Comparison of ENCODE assay signal across 8 cellular contexts in genomic region chr14:54509546-54510501, GRCh38. TPM values are rescaled to one million over a fixed set of nuclear protein-coding genes. Genes with fewer than 3 reads are reported as not detected.
A peak's percentile ranks its signal among the peaks of the same experiment; 100 is the strongest.
DNase-seq lines count a peak whose midpoint lies in the region; ATAC-seq and FAIRE-seq lines count a peak whose summit lies in the region.

TSS of gene CGRRF1 (plus strand) at chr14:54509906. CDS start at chr14:54509960, 54 bp downstream.

- H3K14ac ChIP-seq in mesenchymal stem cell (ENCODE audit: low read length in 2 of 2), result peak within 1 kb of the TSS in 1 of 2 experiments; percentile 86

- H4K91ac ChIP-seq in mesenchymal stem cell (ENCODE audit: low read length), result no peak within 1 kb of the TSS

- peak within 1 kb of the TSS; percentile 67 for H4K8ac ChIP-seq in mesenchymal stem cell (ENCODE audit: low read length)

- peak; percentile 91 for ATAC-seq in GM21367 (IDR thresholded peaks at IDR 0.05; ENCODE audit: unreplicated experiment)
- peak; percentile 91 for ATAC-seq in effector memory CD8-positive, alpha-beta T cell (replicated peaks)

- H2BK5ac ChIP-seq in mesenchymal stem cell (ENCODE audit: low read depth, low read length, poor library complexity, severe bottlenecking), result no peak within 1 kb of the TSS

- H3K36me3 Mint-ChIP-seq in effector memory CD8-positive, alpha-beta T cell (ENCODE audit: insufficient read depth), result peaks cover 11% of the 10 kb centered on the region

- peaks cover 12% of the 10 kb centered on the region for H3K79me1 ChIP-seq in mesenchymal stem cell (replicated peaks; ENCODE audit: low read length, poor library complexity, severe bottlenecking)

- no peak within 1 kb of the TSS for H2BK120ac ChIP-seq in mesenchymal stem cell (ENCODE audit: low read depth, low read length)

- peak; percentile 96 for DNase-seq in Caki2 (ENCODE audit: low read depth)
- peak; percentile 100 for DNase-seq in HTR-8/SVneo (ENCODE audit: insufficient read length, low spot score)
- peak; percentile 97 for DNase-seq in NOMO-1 treated with DMSO at 0.1 percent for 48 hours (lab: John Stamatoyannopoulos, UW; ENCODE audit: unreplicated experiment)
- DNase-seq in activated CD8-positive, alpha-beta memory T cell treated with anti-CD3 and anti-CD28 coated beads for 4 hours (ENCODE audit: low read depth in 2 of 2), result peak; percentile 89 to 93
- peak; percentile 95 to 96 (median 95) for DNase-seq in effector memory CD8-positive, alpha-beta T cell
- peak; percentile 99 for DNase-seq in mesenchymal stem cell
- DNase-seq in stimulated activated CD8-positive, alpha-beta memory T cell treated with anti-CD3 and anti-CD28 coated beads, Interleukin-12 subunit alpha, Interleukin-12 subunit beta, amount 100 ng/mL, for 4 hours (ENCODE audit: low read depth), result peak; percentile 93

- H3K18ac ChIP-seq in mesenchymal stem cell (ENCODE audit: low read depth in 1 of 2, low read length in 2 of 2), result peak within 1 kb of the TSS; percentile 9 to 63

- H3K4me3 Mint-ChIP-seq in effector memory CD8-positive, alpha-beta T cell, result peak within 1 kb of the TSS; percentile 98 to 99

- peak within 1 kb of the TSS; percentile 82 for H3K4me2 ChIP-seq in mesenchymal stem cell (ENCODE audit: low read length, poor library complexity, severe bottlenecking)

- H3K4ac ChIP-seq in mesenchymal stem cell (ENCODE audit: low read depth in 1 of 2, low read length in 2 of 2), result peak within 1 kb of the TSS in 1 of 2 experiments; percentile 9

- peak within 1 kb of the TSS; percentile 39 for H3K27ac ChIP-seq in mesenchymal stem cell (ENCODE audit: low read length, poor library complexity, severe bottlenecking)

- peak within 1 kb of the TSS; percentile 60 for H2AFZ ChIP-seq in mesenchymal stem cell (ENCODE audit: low read depth, low read length)

- H3K36me3 ChIP-seq in mesenchymal stem cell (ENCODE audit: control insufficient read depth in 1 of 2, insufficient read depth in 2 of 2, low read depth in 1 of 2, low read length in 2 of 2), result peaks cover 0 to 21% of the 10 kb centered on the region in 2 experiments

- H3K9me3 Mint-ChIP-seq in effector memory CD8-positive, alpha-beta T cell, result no peaks in the 10 kb centered on the region

- H3K27me3 Mint-ChIP-seq in effector memory CD8-positive, alpha-beta T cell, result peaks cover 0 to 4% of the 10 kb centered on the region in 2 donors

- no peaks in the 10 kb centered on the region for H3K9me3 ChIP-seq in mesenchymal stem cell (ENCODE audit: control insufficient read depth, low read length)

- H3K4me3 ChIP-seq in mesenchymal stem cell (ENCODE audit: insufficient read depth in 1 of 2, low read depth in 1 of 2, low read length in 2 of 2), result peak within 1 kb of the TSS; percentile 82 to 95

- H3K4me1 ChIP-seq in mesenchymal stem cell (ENCODE audit: control insufficient read depth, insufficient read depth, low read depth, low read length), result no peaks in the 10 kb centered on the region

- no peak within 1 kb of the TSS for H2AK5ac ChIP-seq in mesenchymal stem cell (ENCODE audit: low read length, severe bottlenecking)

- peak within 1 kb of the TSS; percentile 98 to 99 for H3K27ac Mint-ChIP-seq in effector memory CD8-positive, alpha-beta T cell

- H3K27me3 ChIP-seq in mesenchymal stem cell (ENCODE audit: control insufficient read depth in 1 of 2, insufficient read depth in 1 of 2, low read length in 2 of 2), result no peaks in the 10 kb centered on the region

- H2BK15ac ChIP-seq in mesenchymal stem cell (ENCODE audit: low read depth, poor library complexity, severe bottlenecking), result no peak within 1 kb of the TSS

- peak; percentile 100 for FAIRE-seq in HTR-8/SVneo (lab: Jason Lieb, UNC)

- peaks cover 34 to 54% of the 10 kb centered on the region in 2 donors for H3K4me1 Mint-ChIP-seq in effector memory CD8-positive, alpha-beta T cell (ENCODE audit: low read depth in 2 of 2)

- peak within 1 kb of the TSS; percentile 96 for H3K9ac ChIP-seq in mesenchymal stem cell (ENCODE audit: low read length)

- in situ Hi-C loops in Caki2 (cut with HindIII; ENCODE audit: low pct_unique_long_range_greater_than_20kb, low sequenced_read_pairs), result no loop called here

- under 1% methylated on average over 66 of the region's 66 CpGs for WGBS in mesenchymal stem cell

- no peak within 1 kb of the TSS for H3K23ac ChIP-seq in mesenchymal stem cell (ENCODE audit: low read length in 2 of 2)

- H2BK12ac ChIP-seq in mesenchymal stem cell (ENCODE audit: low read length in 2 of 2), result no peak within 1 kb of the TSS

RNA-seq across cellular contexts. Expression of gene CGRRF1, which starts in this region (rescaled TPM):
- total RNA-seq in Caki2 (2014; rRNA removed; shearing (Covaris generic); ENCODE audit: low replicate concordance), result 9.9 and 13.5 TPM in 2 replicates
- 13.6 TPM for polyA plus RNA-seq in mesenchymal stem cell (2013, experiment 1 of 2)
- polyA plus RNA-seq in mesenchymal stem cell (2013, experiment 2 of 2), result 14.4 TPM

Comparison
In these comparisons a context has a peak if more than half of its experiments do, and no peak if none do; other contexts are left out.
1. Peak in every context shown above with its lines: DNase-seq, ATAC-seq, H3K4me3 ChIP-seq and H3K27ac ChIP-seq.